In the genomic region with DNA sequence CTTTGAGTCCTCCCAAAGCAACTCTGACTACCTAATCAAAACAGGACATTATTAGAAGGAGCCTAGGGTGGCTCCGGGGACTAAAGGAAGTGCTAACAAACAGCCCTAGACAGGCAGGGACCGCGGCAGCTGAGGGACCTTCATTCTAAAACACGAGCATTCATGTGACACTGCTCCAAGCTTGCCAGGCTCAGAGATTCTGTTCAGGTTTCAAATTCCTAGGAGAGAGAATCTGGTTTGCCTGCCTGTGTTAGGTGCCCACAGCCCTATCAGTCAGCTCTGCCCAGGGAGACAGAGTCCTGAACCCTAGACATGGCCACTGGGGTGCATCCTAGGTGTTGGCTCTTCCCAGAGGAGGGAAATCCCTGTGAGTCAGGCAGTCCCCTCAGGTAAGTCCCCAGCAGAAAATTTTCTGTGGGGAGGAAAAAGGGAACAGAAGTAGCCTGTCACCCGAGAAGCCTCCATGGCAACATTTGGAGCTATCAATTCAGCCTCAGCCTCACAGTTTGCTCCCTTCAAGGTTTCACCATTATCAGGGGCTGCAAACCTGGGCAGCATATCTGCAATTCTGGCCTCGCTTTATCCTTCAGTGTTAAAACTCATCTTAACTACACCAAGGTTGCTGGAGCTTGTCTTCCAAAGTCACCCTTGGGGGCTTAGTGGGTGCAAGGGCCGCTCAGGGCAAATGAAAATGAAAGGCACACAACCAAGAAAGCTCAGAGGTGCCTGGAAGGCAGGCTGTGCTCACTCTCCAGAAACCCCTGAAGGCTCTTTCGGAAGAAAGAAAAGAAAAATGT, we compare ENCODE assay signal across 9 cellular contexts. TPM values are rescaled to one million over a fixed set of nuclear protein-coding genes. Genes with fewer than 3 reads are reported as not detected.
A peak's percentile ranks its signal among the peaks of the same experiment; 100 is the strongest.
DNase-seq lines count a peak whose midpoint lies in the region; ATAC-seq and TF ChIP-seq lines count a peak whose summit lies in the region.
"Had no signal": no experiment of that assay in that cellular context is flagged by ENCODE, and none has a peak within 500 bp of the region (broad histone marks: within the 10 kb centered on the region; RNA-seq: fewer than 3 reads in every experiment).

No MANE protein-coding gene starts in this region.

- H3K4me3 Mint-ChIP-seq in activated CD8-positive, alpha-beta memory T cell treated with anti-CD3 and anti-CD28 coated beads, Interleukin-2, amount 10 ng/mL, durations not matched to agents 7 days and 5 days: no peak overlapping the region

- H3K4me1 Mint-ChIP-seq in activated CD8-positive, alpha-beta memory T cell treated with anti-CD3 and anti-CD28 coated beads, Interleukin-2, amount 10 ng/mL, durations not matched to agents 7 days and 5 days: peaks cover 30% of the 10 kb centered on the region

- H3K27ac Mint-ChIP-seq in activated CD8-positive, alpha-beta memory T cell treated with anti-CD3 and anti-CD28 coated beads, Interleukin-2, amount 10 ng/mL, durations not matched to agents 7 days and 5 days: peak overlapping the region; percentile 56

- in situ Hi-C loops in KBM-7 (cut with MboI; ENCODE audit: low pct_unique_long_range_greater_than_20kb, low sequenced_read_pairs): no loop called here

- CTCF ChIA-PET in activated CD8-positive, alpha-beta memory T cell treated with anti-CD3 and anti-CD28 coated beads, Interleukin-2, amount 10 ng/mL, durations not matched to agents 7 days and 5 days (lab: Charles Lee): interaction anchor here (1.3 to 2.1 kb wide), 5 partner anchors 9 to 20 kb away, joined by 4 to 7 read pairs (median 5); no protein-coding TSS in a partner anchor

- no peaks in the 10 kb centered on the region for H3K36me3 Mint-ChIP-seq in activated CD8-positive, alpha-beta memory T cell treated with anti-CD3 and anti-CD28 coated beads, Interleukin-2, amount 10 ng/mL, durations not matched to agents 7 days and 5 days

- ATAC-seq in activated CD8-positive, alpha-beta memory T cell treated with anti-CD3 and anti-CD28 coated beads, Interleukin-2, amount 10 ng/mL, durations not matched to agents 7 days and 5 days: peak; percentile 56
- ATAC-seq in HG03354 (IDR thresholded peaks at IDR 0.05; ENCODE audit: poor library complexity, severe bottlenecking, unreplicated experiment): peak; percentile 61

- no peaks in the 10 kb centered on the region for H3K9me3 Mint-ChIP-seq in activated CD8-positive, alpha-beta memory T cell treated with anti-CD3 and anti-CD28 coated beads, Interleukin-2, amount 10 ng/mL, durations not matched to agents 7 days and 5 days (ENCODE audit: low read depth)

- H3K9me3 ChIP-seq in cardiac muscle cell (ENCODE audit: low read depth): no peaks in the 10 kb centered on the region
- no peaks in the 10 kb centered on the region for H3K9me3 ChIP-seq in testis
- H3K9me3 ChIP-seq in uterus: no peaks in the 10 kb centered on the region

- DNase-seq in activated CD8-positive, alpha-beta memory T cell treated with anti-CD3 and anti-CD28 coated beads, Interleukin-2, amount 10 ng/mL, durations not matched to agents 7 days and 5 days: no peak
- DNase-seq in activated CD8-positive, alpha-beta memory T cell treated with anti-CD3 and anti-CD28 coated beads, Interleukin-2, amount 50 U/mL, for 4 hours: no peak
- DNase-seq in cardiac muscle cell (ENCODE audit: low read depth in 1 of 2, low spot score in 1 of 2) (peak in 1 of 2 donors; percentile 25), testis (peak; percentile 34), uterus (no peak), KBM-7 (no peak), NCI-H345 treated with DMSO at 0.1 percent for 48 hours (lab: John Stamatoyannopoulos, UW; ENCODE audit: unreplicated experiment) (no peak)

- TF ChIP-seq CTCF in cardiac muscle cell (IDR thresholded peaks at IDR 0.05; ENCODE audit: low read depth, low read length) (no peak), testis (IDR thresholded peaks at IDR 0.05) (no peak), uterus (IDR thresholded peaks at IDR 0.05) (no peak)

- peaks cover 28% of the 10 kb centered on the region for H3K4me1 ChIP-seq in cardiac muscle cell (ENCODE audit: low read depth)
- peaks cover 16% of the 10 kb centered on the region for H3K4me1 ChIP-seq in testis
- no peaks in the 10 kb centered on the region for H3K4me1 ChIP-seq in uterus

- H3K27me3 ChIP-seq in cardiac muscle cell (no peaks in the 10 kb centered on the region), testis (no peaks in the 10 kb centered on the region), uterus (no peaks in the 10 kb centered on the region)

- whole genome bisulfite sequencing in testis, 2 donors: 61 to 82% methylated on average over 7 to 8 of the region's 8 CpGs

- H3K36me3 ChIP-seq in cardiac muscle cell (no peaks in the 10 kb centered on the region), testis (ENCODE audit: low read depth, missing control alignments) (no peaks in the 10 kb centered on the region), uterus (no peaks in the 10 kb centered on the region)

- peak overlapping the region; percentile 75 for H3K27ac ChIP-seq in cardiac muscle cell
- H3K27ac ChIP-seq in testis: no peak overlapping the region
- no peak overlapping the region for H3K27ac ChIP-seq in uterus
- H3K27ac ChIP-seq: SK-N-MC had no signal

- no peak for TF ChIP-seq POLR2A in testis (IDR thresholded peaks at IDR 0.05)
- no peak for TF ChIP-seq POLR2A in uterus (IDR thresholded peaks at IDR 0.05)

- no peaks in the 10 kb centered on the region for H3K27me3 Mint-ChIP-seq in activated CD8-positive, alpha-beta memory T cell treated with anti-CD3 and anti-CD28 coated beads, Interleukin-2, amount 10 ng/mL, durations not matched to agents 7 days and 5 days

- H3K4me3 ChIP-seq in cardiac muscle cell: no peak overlapping the region
- H3K4me3 ChIP-seq in testis: no peak overlapping the region
- H3K4me3 ChIP-seq in uterus: no peak overlapping the region
- H3K4me3 ChIP-seq: SK-N-MC had no signal

- intact Hi-C loops in testis (cut with DNase I; ENCODE audit: low total_unique reads): no loop called here
- intact Hi-C loops in uterus (cut with DNase I; ENCODE audit: low total_unique reads): no loop called here

RNA-seq across cellular contexts. Expression of a gene that starts 28.6 kb away (rescaled TPM):
- total RNA-seq in activated CD8-positive, alpha-beta memory T cell treated with anti-CD3 and anti-CD28 coated beads, Interleukin-2, amount 10 ng/mL, durations not matched to agents 7 days and 5 days: 100 to 1,000 TPM; 429 to 464 TPM
- total RNA-seq in cardiac muscle cell (87.9 and 127 TPM in 2 replicates), testis (100 to 1,000 TPM; 144 to 200 TPM), uterus (100 to 1,000 TPM in 2 of 4 donors, 10 to 100 TPM in 2; 55.5 to 294 (median 101) TPM)
- polyA plus RNA-seq in cardiac muscle cell (152 and 166 TPM in 2 replicates), testis (ENCODE audit: insufficient read depth, low read depth, low replicate concordance) (270 TPM)
